26 cellular contexts compared by ENCODE assay signal in the genomic region with DNA sequence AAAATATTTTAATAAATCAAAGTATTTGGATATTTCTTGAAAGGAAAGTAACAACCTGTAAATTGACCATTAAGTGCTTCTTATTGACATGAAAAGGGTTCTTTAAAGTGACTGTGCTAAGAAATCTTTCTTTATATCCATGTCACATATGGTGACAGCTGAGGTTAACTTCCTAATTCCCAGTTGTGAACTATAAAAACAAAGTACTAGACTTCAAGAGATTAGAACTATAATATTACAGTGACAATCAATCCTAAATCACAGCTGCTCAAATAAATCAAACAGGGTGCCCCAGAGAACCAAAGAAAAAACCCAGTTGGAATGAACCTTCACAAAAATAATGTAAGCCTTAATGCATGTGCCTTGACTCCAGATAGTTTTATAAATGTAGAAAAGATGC.
DNase-seq lines count a peak whose midpoint lies in the region; ATAC-seq and TF ChIP-seq lines count a peak whose summit lies in the region.
"Had no signal": no experiment of that assay in that cellular context is flagged by ENCODE, and none has a peak within 500 bp of the region (broad histone marks: within the 10 kb centered on the region; RNA-seq: fewer than 3 reads in every experiment).

No MANE protein-coding gene starts in this region.

- H3K27ac ChIP-seq in SJCRH30 = peak overlapping the region; percentile 28
- H3K27ac ChIP-seq in neural cell (ENCODE audit: low read length) = no peak overlapping the region
- H3K27ac ChIP-seq in suprapubic skin = no peak overlapping the region
- H3K27ac ChIP-seq in A673 (ENCODE audit: low read depth, low read length, poor library complexity, severe bottlenecking) = no peak overlapping the region
- H3K27ac ChIP-seq: 22Rv1, A549, BLaER1 had no signal

- peak; percentile 61 for TF ChIP-seq EP300 in neural cell (conservative IDR thresholded peaks at IDR 0.05; ENCODE audit: poor library complexity, severe bottlenecking)
- no peak for TF ChIP-seq EP300 in suprapubic skin (IDR thresholded peaks at IDR 0.05)

- intact Hi-C loops in A673 (cut with micrococcal nuclease; ENCODE audit: unreplicated experiment) = no loop called here

- no peaks in the 10 kb centered on the region for H3K79me2 ChIP-seq in neural cell (replicated peaks; ENCODE audit: insufficient read depth, low read length)

- H3K4me1 ChIP-seq in SJCRH30 = peaks cover 19% of the 10 kb centered on the region
- H3K4me1 ChIP-seq in suprapubic skin = no peaks in the 10 kb centered on the region
- no peaks in the 10 kb centered on the region for H3K4me1 ChIP-seq in A673 (ENCODE audit: insufficient read depth, low read length, poor library complexity, severe bottlenecking)
- H3K4me1 ChIP-seq: A549, BLaER1 had no signal

- H3K9me2 ChIP-seq in neural cell (ENCODE audit: insufficient read depth, low read length) = no peaks in the 10 kb centered on the region

- no peak overlapping the region for H3K4me2 ChIP-seq in neural cell (ENCODE audit: low read length)
- H3K4me2 ChIP-seq: A549, BLaER1 had no signal

- H3K36me3 ChIP-seq in SJCRH30 (no peaks in the 10 kb centered on the region), neural cell (ENCODE audit: insufficient read depth, low read length) (no peaks in the 10 kb centered on the region), suprapubic skin (no peaks in the 10 kb centered on the region), A673 (ENCODE audit: insufficient read depth, low read length, poor library complexity, severe bottlenecking) (no peaks in the 10 kb centered on the region)
- H3K36me3 ChIP-seq: BE2C, BLaER1 had no signal

- POLR2A ChIA-PET in A673 (lab: Charles Lee; ENCODE audit: low non-redundant PET) = no interaction called here

- H3K9ac ChIP-seq in neural cell (ENCODE audit: low read length) = no peak overlapping the region
- H3K9ac ChIP-seq: BLaER1 had no signal

- CTCF ChIA-PET in A673 (lab: Charles Lee) = no interaction called here

- no TSS peak for BruUV-seq in A673 (replicated peaks; lab: Mats Ljungman, UMichigan)

- H3F3A ChIP-seq in neural cell (ENCODE audit: insufficient read depth, low read length, poor library complexity, severe bottlenecking) = no peaks in the 10 kb centered on the region

- no peak for ATAC-seq in GM21529 (IDR thresholded peaks at IDR 0.05; ENCODE audit: unreplicated experiment)
- ATAC-seq: A549, GM12878 had no signal

- no peak for TF ChIP-seq POLR2A in suprapubic skin (IDR thresholded peaks at IDR 0.05)

- no peaks in the 10 kb centered on the region for H3K27me3 ChIP-seq in SJCRH30
- H3K27me3 ChIP-seq in neural cell (ENCODE audit: insufficient read depth, low read depth, low read length) = no peaks in the 10 kb centered on the region
- H3K27me3 ChIP-seq in suprapubic skin = no peaks in the 10 kb centered on the region
- H3K27me3 ChIP-seq in A673 (replicated peaks; ENCODE audit: insufficient read depth, low read depth, low read length, poor library complexity) = peaks cover 6% of the 10 kb centered on the region
- H3K27me3 ChIP-seq: BE2C, BLaER1 had no signal

- peak; percentile 23 to 84 for DNase-seq in NCI-H524 (lab: John Stamatoyannopoulos, UW)
- peak; percentile 12 for DNase-seq in NCI-H82 (lab: John Stamatoyannopoulos, UW)
- peak in 1 of 2 experiments; percentile 79 for DNase-seq in SJCRH30
- no peak for DNase-seq in suprapubic skin (ENCODE audit: low spot score in 2 of 2)
- DNase-seq in A673 (ENCODE audit: low spot score) = no peak
- DNase-seq in SKM-1 treated with dmso at 0.1 percent for 144 hours (lab: John Stamatoyannopoulos, UW; ENCODE audit: unreplicated experiment) = no peak
- DNase-seq: ACHN; BE2C; C1 segment of cervical spinal cord; CD4-positive, alpha-beta memory T cell; CD4-positive, CD25-positive, alpha-beta regulatory T cell; CD8-positive, alpha-beta memory T cell; COR-L47; DMS 273 treated with DMSO at 0.1 percent for 48 hours; DMS153; DMS53; DMS79; DND-41; EL; GDM1 had no signal

- H4K20me1 ChIP-seq in neural cell (ENCODE audit: insufficient read depth) = no peaks in the 10 kb centered on the region
- H4K20me1 ChIP-seq: BLaER1 had no signal

- TF ChIP-seq CTCF in neural cell (IDR thresholded peaks at IDR 0.05; ENCODE audit: poor library complexity, severe bottlenecking) = no peak
- no peak for TF ChIP-seq CTCF in suprapubic skin (IDR thresholded peaks at IDR 0.05)
- TF ChIP-seq CTCF in A673 (conservative IDR thresholded peaks at IDR 0.05; ENCODE audit: low read depth, low read length) = no peak

- H2AFZ ChIP-seq in neural cell (ENCODE audit: low read depth, low read length) = no peak overlapping the region

- TF ChIP-seq RAD21 in neural cell (conservative IDR thresholded peaks at IDR 0.05) = no peak

- H3K4me3 ChIP-seq in SJCRH30 = no peak overlapping the region
- no peak overlapping the region for H3K4me3 ChIP-seq in neural cell (ENCODE audit: low read length)
- no peak overlapping the region for H3K4me3 ChIP-seq in suprapubic skin
- no peak overlapping the region for H3K4me3 ChIP-seq in A673 (ENCODE audit: low read depth, low read length, poor library complexity, severe bottlenecking)
- H3K4me3 ChIP-seq: A549, BLaER1, GM12878 had no signal

- H3K9me3 ChIP-seq in SJCRH30 (replicated peaks) (no peaks in the 10 kb centered on the region), neural cell (ENCODE audit: low read length) (no peaks in the 10 kb centered on the region), suprapubic skin (no peaks in the 10 kb centered on the region), A673 (ENCODE audit: low read depth, low read length, poor library complexity, severe bottlenecking) (no peaks in the 10 kb centered on the region)
- H3K9me3 ChIP-seq: A549, BE2C, BLaER1 had no signal

TF ChIP-seq in neural cell, 6 proteins besides CTCF, POLR2A, EP300 and RAD21:
- TF ChIP-seq, protein P1, sequence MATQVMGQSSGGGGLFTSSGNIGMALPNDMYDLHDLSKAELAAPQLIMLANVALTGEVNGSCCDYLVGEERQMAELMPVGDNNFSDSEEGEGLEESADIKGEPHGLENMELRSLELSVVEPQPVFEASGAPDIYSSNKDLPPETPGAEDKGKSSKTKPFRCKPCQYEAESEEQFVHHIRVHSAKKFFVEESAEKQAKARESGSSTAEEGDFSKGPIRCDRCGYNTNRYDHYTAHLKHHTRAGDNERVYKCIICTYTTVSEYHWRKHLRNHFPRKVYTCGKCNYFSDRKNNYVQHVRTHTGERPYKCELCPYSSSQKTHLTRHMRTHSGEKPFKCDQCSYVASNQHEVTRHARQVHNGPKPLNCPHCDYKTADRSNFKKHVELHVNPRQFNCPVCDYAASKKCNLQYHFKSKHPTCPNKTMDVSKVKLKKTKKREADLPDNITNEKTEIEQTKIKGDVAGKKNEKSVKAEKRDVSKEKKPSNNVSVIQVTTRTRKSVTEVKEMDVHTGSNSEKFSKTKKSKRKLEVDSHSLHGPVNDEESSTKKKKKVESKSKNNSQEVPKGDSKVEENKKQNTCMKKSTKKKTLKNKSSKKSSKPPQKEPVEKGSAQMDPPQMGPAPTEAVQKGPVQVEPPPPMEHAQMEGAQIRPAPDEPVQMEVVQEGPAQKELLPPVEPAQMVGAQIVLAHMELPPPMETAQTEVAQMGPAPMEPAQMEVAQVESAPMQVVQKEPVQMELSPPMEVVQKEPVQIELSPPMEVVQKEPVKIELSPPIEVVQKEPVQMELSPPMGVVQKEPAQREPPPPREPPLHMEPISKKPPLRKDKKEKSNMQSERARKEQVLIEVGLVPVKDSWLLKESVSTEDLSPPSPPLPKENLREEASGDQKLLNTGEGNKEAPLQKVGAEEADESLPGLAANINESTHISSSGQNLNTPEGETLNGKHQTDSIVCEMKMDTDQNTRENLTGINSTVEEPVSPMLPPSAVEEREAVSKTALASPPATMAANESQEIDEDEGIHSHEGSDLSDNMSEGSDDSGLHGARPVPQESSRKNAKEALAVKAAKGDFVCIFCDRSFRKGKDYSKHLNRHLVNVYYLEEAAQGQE (IDR thresholded peaks at IDR 0.05; ENCODE audit: borderline replicate concordance) = no peak
- TF ChIP-seq SMC3 (conservative IDR thresholded peaks at IDR 0.05; ENCODE audit: poor library complexity) = no peak
- no peak for TF ChIP-seq TAF1 (IDR thresholded peaks at IDR 0.05; ENCODE audit: low read depth)
- peak; percentile 17 for TF ChIP-seq POLR2AphosphoS5 (IDR thresholded peaks at IDR 0.05)
- no peak for TF ChIP-seq EZH2 (IDR thresholded peaks at IDR 0.05; ENCODE audit: borderline replicate concordance, insufficient read depth, low read length, poor library complexity, severe bottlenecking)
- no peak for TF ChIP-seq MXI1 (conservative IDR thresholded peaks at IDR 0.05; ENCODE audit: poor library complexity, severe bottlenecking)

Comparison
In these comparisons a context has a peak if more than half of its experiments do, and no peak if none do; other contexts are left out.
1. DNase-seq: peak in NCI-H524 (2 of 2) and NCI-H82 (single experiment); none in suprapubic skin (0 of 2), A673 (single experiment) and SKM-1 treated with dmso at 0.1 percent for 144 hours (single experiment).